Comparison of ENCODE assay signal across 8 cellular contexts in the genomic region with DNA sequence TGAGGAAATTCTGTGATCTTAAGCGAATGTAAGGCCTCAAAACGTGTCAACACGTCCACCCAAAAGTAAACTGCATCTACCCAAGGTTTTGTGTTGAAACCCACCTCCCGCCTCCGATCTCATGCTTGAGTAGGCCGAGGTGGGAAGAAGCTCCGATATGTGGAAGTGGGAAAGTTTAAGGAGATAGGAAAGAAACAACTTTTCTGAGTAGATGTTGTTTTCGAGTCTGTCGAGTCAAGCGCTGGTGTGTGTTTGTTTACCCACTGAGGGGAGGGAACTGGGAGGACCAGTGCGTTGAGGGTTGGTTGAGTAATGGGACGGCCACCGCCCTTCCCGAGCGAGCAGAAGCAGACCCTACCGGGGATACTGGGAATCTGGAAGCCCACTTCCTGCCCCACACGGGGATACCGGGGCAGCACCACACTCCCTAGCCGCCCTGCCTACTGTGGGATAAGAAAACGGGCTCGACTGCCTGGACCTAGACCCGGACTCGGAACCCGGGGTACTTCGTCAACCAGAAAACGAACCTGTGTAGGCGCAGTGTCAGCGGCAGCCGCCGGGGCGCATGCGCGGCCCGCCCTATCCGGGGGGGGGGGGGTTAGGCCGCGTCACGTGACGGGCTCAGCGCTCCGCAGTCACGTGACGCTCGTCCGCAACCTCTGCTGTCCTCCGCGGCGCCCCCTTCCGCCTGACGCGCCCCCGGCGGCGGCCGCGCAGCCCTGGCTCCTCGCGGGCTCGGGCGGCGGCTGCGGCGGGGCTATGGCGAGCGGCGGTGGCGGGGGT. TPM values are rescaled to one million over a fixed set of nuclear protein-coding genes. Genes with fewer than 3 reads are reported as not detected.
DNase-seq lines count a peak whose midpoint lies in the region; ATAC-seq and TF ChIP-seq lines count a peak whose summit lies in the region.

A gene with protein sequence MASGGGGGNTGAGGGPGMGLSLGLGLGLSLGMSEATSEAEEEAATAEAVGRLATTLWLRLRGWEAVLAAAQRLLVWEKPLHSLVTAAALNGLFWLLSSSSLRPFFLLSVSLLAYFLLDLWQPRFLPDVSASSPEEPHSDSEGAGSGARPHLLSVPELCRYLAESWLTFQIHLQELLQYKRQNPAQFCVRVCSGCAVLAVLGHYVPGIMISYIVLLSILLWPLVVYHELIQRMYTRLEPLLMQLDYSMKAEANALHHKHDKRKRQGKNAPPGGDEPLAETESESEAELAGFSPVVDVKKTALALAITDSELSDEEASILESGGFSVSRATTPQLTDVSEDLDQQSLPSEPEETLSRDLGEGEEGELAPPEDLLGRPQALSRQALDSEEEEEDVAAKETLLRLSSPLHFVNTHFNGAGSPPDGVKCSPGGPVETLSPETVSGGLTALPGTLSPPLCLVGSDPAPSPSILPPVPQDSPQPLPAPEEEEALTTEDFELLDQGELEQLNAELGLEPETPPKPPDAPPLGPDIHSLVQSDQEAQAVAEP (plus strand): TSS at position 682 of the 783 bp plus-strand sequence. CDS start 78 bp downstream, at position 760.

- DNase-seq in DMS153 (lab: John Stamatoyannopoulos, UW) = peak; percentile 77
- peak; percentile 87 for DNase-seq in RPMI7951 (ENCODE audit: low read depth)
- DNase-seq in activated T-helper 1 cell treated with anti-CD3 and anti-CD28 coated beads, Interleukin-12 subunit alpha, Interleukin-12 subunit beta, Interleukin-2, Interleukin-4 antibody, amounts not matched to agents 30 ng/mL and 10 ng/mL and 1 ng/mL, durations not matched to agents 14 hours and 24 hours and 36 hours (ENCODE audit: low spot score) = peak; percentile 74
- peak; percentile 85 to 93 for DNase-seq in fibroblast of lung (ENCODE audit: low read depth in 2 of 2)
- peak; percentile 69 to 91 (median 81) for DNase-seq in naive thymus-derived CD8-positive, alpha-beta T cell
- peak; percentile 78 for DNase-seq in stimulated activated naive CD4-positive, alpha-beta T cell treated with Interleukin-2 at 50 U/mL for 16 hours (lab: John Stamatoyannopoulos, UW)

- H3K4me3 Mint-ChIP-seq in activated T-helper 1 cell treated with anti-CD3 and anti-CD28 coated beads, Interleukin-12 subunit alpha, Interleukin-12 subunit beta, Interleukin-2, Interleukin-4 antibody, amounts not matched to agents 30 ng/mL and 10 ng/mL and 1 ng/mL, durations not matched to agents 14 hours and 24 hours and 36 hours = peak within 1 kb of the TSS; percentile 91
- peak within 1 kb of the TSS; percentile 90 to 98 (median 97) for H3K4me3 Mint-ChIP-seq in naive thymus-derived CD8-positive, alpha-beta T cell

- H3K4me3 ChIP-seq in fibroblast of lung (replicated peaks in 1 of 4; ENCODE audit: control extremely low read depth in 1 of 4, insufficient read depth in 1 of 4, low read depth in 3 of 4, low read length in 4 of 4) = peak within 1 kb of the TSS; percentile 70 to 93 (median 84)

- H3K79me2 ChIP-seq in fibroblast of lung (ENCODE audit: control insufficient read depth, insufficient read depth, low read length) = peaks cover 23% of the 10 kb centered on the region

- no peaks in the 10 kb centered on the region for H3K9me3 Mint-ChIP-seq in activated T-helper 1 cell treated with anti-CD3 and anti-CD28 coated beads, Interleukin-12 subunit alpha, Interleukin-12 subunit beta, Interleukin-2, Interleukin-4 antibody, amounts not matched to agents 30 ng/mL and 10 ng/mL and 1 ng/mL, durations not matched to agents 14 hours and 24 hours and 36 hours
- no peaks in the 10 kb centered on the region for H3K9me3 Mint-ChIP-seq in naive thymus-derived CD8-positive, alpha-beta T cell

- H3K27me3 ChIP-seq in fibroblast of lung (ENCODE audit: control insufficient read depth, insufficient read depth, low read length) = no peaks in the 10 kb centered on the region

- peaks cover 9% of the 10 kb centered on the region for H3K4me1 ChIP-seq in fibroblast of lung (ENCODE audit: control insufficient read depth, extremely low read depth, insufficient read depth, low read length)

- peak; percentile 38 for ATAC-seq in GM21529 (IDR thresholded peaks at IDR 0.05; ENCODE audit: unreplicated experiment)
- peak; percentile 51 to 55 for ATAC-seq in naive thymus-derived CD8-positive, alpha-beta T cell

- H3K27me3 Mint-ChIP-seq in activated T-helper 1 cell treated with anti-CD3 and anti-CD28 coated beads, Interleukin-12 subunit alpha, Interleukin-12 subunit beta, Interleukin-2, Interleukin-4 antibody, amounts not matched to agents 30 ng/mL and 10 ng/mL and 1 ng/mL, durations not matched to agents 14 hours and 24 hours and 36 hours (ENCODE audit: insufficient read depth) = no peaks in the 10 kb centered on the region
- no peaks in the 10 kb centered on the region for H3K27me3 Mint-ChIP-seq in naive thymus-derived CD8-positive, alpha-beta T cell

- TF ChIP-seq CTCF in fibroblast of lung (conservative IDR thresholded peaks at IDR 0.05 in 1 of 2, IDR thresholded peaks at IDR 0.05 in 1 of 2; ENCODE audit: low read depth in 1 of 2, low read length in 2 of 2) = peak; percentile 5 to 11

- H3K36me3 ChIP-seq in KOPT-K1 (ENCODE audit: insufficient read depth, low read length) (peaks cover 58% of the 10 kb centered on the region), fibroblast of lung (ENCODE audit: control insufficient read depth, insufficient read depth, low read length) (peaks cover 17% of the 10 kb centered on the region)

- peak within 1 kb of the TSS; percentile 96 for H3K27ac Mint-ChIP-seq in activated T-helper 1 cell treated with anti-CD3 and anti-CD28 coated beads, Interleukin-12 subunit alpha, Interleukin-12 subunit beta, Interleukin-2, Interleukin-4 antibody, amounts not matched to agents 30 ng/mL and 10 ng/mL and 1 ng/mL, durations not matched to agents 14 hours and 24 hours and 36 hours
- H3K27ac Mint-ChIP-seq in naive thymus-derived CD8-positive, alpha-beta T cell = peak within 1 kb of the TSS; percentile 96 to 99 (median 98)

- H3K4me1 Mint-ChIP-seq in activated T-helper 1 cell treated with anti-CD3 and anti-CD28 coated beads, Interleukin-12 subunit alpha, Interleukin-12 subunit beta, Interleukin-2, Interleukin-4 antibody, amounts not matched to agents 30 ng/mL and 10 ng/mL and 1 ng/mL, durations not matched to agents 14 hours and 24 hours and 36 hours (ENCODE audit: low read depth) = peaks cover 72% of the 10 kb centered on the region
- peaks cover 46 to 77% (median 75%) of the 10 kb centered on the region in 4 donors for H3K4me1 Mint-ChIP-seq in naive thymus-derived CD8-positive, alpha-beta T cell

- H3K4me2 ChIP-seq in fibroblast of lung (ENCODE audit: extremely low read depth, insufficient read depth, low read length) = peak within 1 kb of the TSS; percentile 98

- H3K9me3 ChIP-seq in KOPT-K1 (ENCODE audit: insufficient read depth, low read length, poor library complexity, severe bottlenecking) = no peaks in the 10 kb centered on the region
- H3K9me3 ChIP-seq in fibroblast of lung (ENCODE audit: control insufficient read depth, insufficient read depth, low read depth, low read length) = no peaks in the 10 kb centered on the region

- no peaks in the 10 kb centered on the region for H4K20me1 ChIP-seq in fibroblast of lung (ENCODE audit: control insufficient read depth, extremely low read depth, insufficient read depth, low read length)

- H2AFZ ChIP-seq in fibroblast of lung (ENCODE audit: low read length) = peak within 1 kb of the TSS; percentile 91

- POLR2A ChIA-PET in naive thymus-derived CD8-positive, alpha-beta T cell (lab: Charles Lee) = interaction anchor here (0.7 to 18.9 kb wide), 15 partner anchors 12 to 855 kb away, joined by 3 to 674 read pairs (median 17); a partner anchor contains a TSS

- peaks cover 32% of the 10 kb centered on the region for H3K36me3 Mint-ChIP-seq in activated T-helper 1 cell treated with anti-CD3 and anti-CD28 coated beads, Interleukin-12 subunit alpha, Interleukin-12 subunit beta, Interleukin-2, Interleukin-4 antibody, amounts not matched to agents 30 ng/mL and 10 ng/mL and 1 ng/mL, durations not matched to agents 14 hours and 24 hours and 36 hours (ENCODE audit: low read depth)
- H3K36me3 Mint-ChIP-seq in naive thymus-derived CD8-positive, alpha-beta T cell = peaks cover 5 to 46% (median 19%) of the 10 kb centered on the region in 3 donors

- peak within 1 kb of the TSS; percentile 91 for H3K9ac ChIP-seq in fibroblast of lung (ENCODE audit: insufficient read depth, low read length)

- peak within 1 kb of the TSS; percentile 93 for H3K27ac ChIP-seq in KOPT-K1 (ENCODE audit: low read depth, low read length, poor library complexity, severe bottlenecking)
- H3K27ac ChIP-seq in fibroblast of lung (ENCODE audit: insufficient read depth, low read length) = peak within 1 kb of the TSS; percentile 98

- intact Hi-C loops in activated T-helper 1 cell treated with anti-CD3 and anti-CD28 coated beads, Interleukin-12 subunit alpha, Interleukin-12 subunit beta, Interleukin-2, Interleukin-4 antibody, amounts not matched to agents 30 ng/mL and 10 ng/mL and 1 ng/mL, durations not matched to agents 14 hours and 24 hours and 36 hours (cut with micrococcal nuclease) = loop anchor here (1.0 to 5.0 kb wide), 14 partner anchors 17 to 890 kb away; a partner anchor contains a TSS

RNA-seq across cellular contexts. Expression of the gene that starts here (rescaled TPM):
- total RNA-seq in RPMI7951 (2014; rRNA removed; shearing (Covaris generic)) = 63.2 and 67.8 TPM in 2 replicates
- total RNA-seq in activated T-helper 1 cell treated with anti-CD3 and anti-CD28 coated beads, Interleukin-12 subunit alpha, Interleukin-12 subunit beta, Interleukin-2, Interleukin-4 antibody, amounts not matched to agents 30 ng/mL and 10 ng/mL and 1 ng/mL, durations not matched to agents 14 hours and 24 hours and 36 hours = 58.4 and 61.5 TPM in 2 replicates
- total RNA-seq in fibroblast of lung = 88.7 and 95.3 TPM in 2 replicates
- 64.6 and 89.5 TPM in 2 replicates for polyA plus RNA-seq in fibroblast of lung
- 52.1 and 70.1 TPM in 2 replicates for polyA plus RNA-seq in fibroblast of lung (2012)
- 165 and 177 TPM in 2 replicates for polyA minus RNA-seq in fibroblast of lung (ENCODE audit: low replicate concordance)
- 100 to 1,000 TPM; 110 to 113 TPM for total RNA-seq in naive thymus-derived CD8-positive, alpha-beta T cell
- 10 to 100 TPM; 52.0 to 64.3 (median 57.6) TPM for polyA plus RNA-seq in naive thymus-derived CD8-positive, alpha-beta T cell

Comparison
In these comparisons a context has a peak if more than half of its experiments do, and no peak if none do; other contexts are left out.
1. Peak in every context shown above with its lines: DNase-seq, ATAC-seq, H3K4me3 ChIP-seq and H3K27ac ChIP-seq.